1 cellular context compared by ENCODE assay signal in genomic region chrX:71228063-71228642, GRCh38.
A peak's percentile ranks its signal among the peaks of the same experiment; 100 is the strongest.
TF ChIP-seq lines count a peak whose summit lies in the region.

No MANE protein-coding gene starts in this region.

TF ChIP-seq in HepG2, 621 proteins besides CTCF, POLR2A, EP300 and RAD21 (continued from another document and continues in another):
- TF ChIP-seq ZNF704 (CRISPR knock-in tag; IDR thresholded peaks at IDR 0.05; ENCODE audit: borderline replicate concordance) (no peak), NFIB (CRISPR knock-in tag; IDR thresholded peaks at IDR 0.05; ENCODE audit: borderline replicate concordance) (no peak), PTBP1 (IDR thresholded peaks at IDR 0.05; ENCODE audit: low read depth, low read length, poor library complexity, severe bottlenecking) (no peak), ZSCAN31 (CRISPR knock-in tag; IDR thresholded peaks at IDR 0.05; ENCODE audit: low read depth) (no peak), MAFK (conservative IDR thresholded peaks at IDR 0.05 in 1 of 2, IDR thresholded peaks at IDR 0.05 in 1 of 2; ENCODE audit: low read length in 2 of 2) (no peak), MLXIP (CRISPR knock-in tag; IDR thresholded peaks at IDR 0.05; ENCODE audit: borderline replicate concordance) (no peak), ZNF615 (CRISPR knock-in tag; IDR thresholded peaks at IDR 0.05; ENCODE audit: borderline replicate concordance) (no peak), REST (IDR thresholded peaks at IDR 0.05; ENCODE audit: borderline replicate concordance in 1 of 2, low read depth in 1 of 2, low read length in 2 of 2) (peak in 1 of 2 experiments; percentile 74; a peak in 1 of 4 replicates), ZBTB14 (CRISPR knock-in tag; IDR thresholded peaks at IDR 0.05) (no peak), FOXJ3 (CRISPR knock-in tag; IDR thresholded peaks at IDR 0.05; ENCODE audit: borderline replicate concordance) (peak; percentile 36; the same call in 1 of the 2 replicates), ZBTB44 (CRISPR knock-in tag; IDR thresholded peaks at IDR 0.05) (no peak), ZNF180 (CRISPR knock-in tag; IDR thresholded peaks at IDR 0.05; ENCODE audit: borderline replicate concordance, low read depth) (no peak), RNF2 (conservative IDR thresholded peaks at IDR 0.05; ENCODE audit: low read depth) (no peak), TIGD3 (CRISPR knock-in tag; IDR thresholded peaks at IDR 0.05; ENCODE audit: borderline replicate concordance) (no peak), ZHX1 (CRISPR knock-in tag; IDR thresholded peaks at IDR 0.05; ENCODE audit: low read depth) (no peak), NFRKB (IDR thresholded peaks at IDR 0.05) (no peak), REXO4 (CRISPR knock-in tag; IDR thresholded peaks at IDR 0.05; ENCODE audit: borderline replicate concordance) (no peak), FOXM1 (CRISPR knock-in tag; IDR thresholded peaks at IDR 0.05) (no peak), HDAC6 (IDR thresholded peaks at IDR 0.05; ENCODE audit: low read depth, low read length) (no peak), CERS6 (CRISPR knock-in tag; IDR thresholded peaks at IDR 0.05) (no peak), PRMT3 (CRISPR knock-in tag; IDR thresholded peaks at IDR 0.05; ENCODE audit: borderline replicate concordance, low read depth) (no peak), ZNF142 (CRISPR knock-in tag; IDR thresholded peaks at IDR 0.05) (no peak), SSRP1 (CRISPR knock-in tag; IDR thresholded peaks at IDR 0.05) (no peak), HNF1B (CRISPR knock-in tag; IDR thresholded peaks at IDR 0.05) (0 out of 2 replicates have a peak, but pooled peaks have one; percentile 24), SP4 (CRISPR knock-in tag; IDR thresholded peaks at IDR 0.05) (no peak), BCL3 (CRISPR knock-in tag; IDR thresholded peaks at IDR 0.05) (no peak)
